In the genomic region with DNA sequence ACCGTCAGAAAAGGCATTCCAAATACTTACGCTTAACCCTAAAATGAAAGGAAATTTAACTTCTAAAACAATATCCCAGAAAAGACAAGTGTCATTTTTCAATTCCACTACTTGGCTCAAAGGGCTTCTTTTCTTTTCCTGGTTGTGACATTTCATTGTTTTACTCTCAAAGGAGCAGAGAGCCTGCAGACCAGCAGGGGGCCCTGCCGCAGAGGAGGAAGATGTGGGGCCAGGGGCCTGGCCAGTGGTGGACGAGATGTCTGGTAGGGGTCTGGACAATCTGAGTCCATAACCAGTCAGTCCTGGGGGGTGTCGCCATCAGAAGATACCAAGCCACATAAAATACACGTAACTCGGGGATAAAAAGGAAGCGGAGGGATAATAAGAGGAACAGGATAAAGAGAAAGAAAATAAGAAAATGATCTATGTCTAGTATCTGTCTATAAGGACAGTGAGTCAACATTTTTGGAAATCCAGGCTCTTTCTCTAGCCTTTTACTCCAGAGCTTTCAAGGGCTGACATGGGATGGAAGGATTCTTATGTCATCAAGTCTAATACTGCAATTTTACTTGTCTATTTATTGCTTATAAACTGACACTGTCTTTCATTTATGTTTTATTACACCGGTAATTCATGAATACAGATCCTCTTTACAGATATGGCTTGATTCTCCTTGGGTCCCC, we compare ENCODE assay signal across 2 cellular contexts.
TF ChIP-seq lines count a peak whose summit lies in the region.

No MANE protein-coding gene starts in this region.

TF ChIP-seq in H1, 55 proteins besides CTCF, POLR2A, EP300 and RAD21:
- TF ChIP-seq POLR2AphosphoS5 (IDR thresholded peaks at IDR 0.05; ENCODE audit: low read depth, low read length) (no peak), TEAD4 (IDR thresholded peaks at IDR 0.05; ENCODE audit: low read depth, low read length) (no peak), SAP30 (IDR thresholded peaks at IDR 0.05; ENCODE audit: insufficient read depth, insufficient replicate concordance, low read length) (no peak), HDAC2 (IDR thresholded peaks at IDR 0.05; ENCODE audit: borderline replicate concordance in 1 of 2, low read depth in 2 of 2, low read length in 2 of 2) (no peak), CHD7 (IDR thresholded peaks at IDR 0.05; ENCODE audit: insufficient replicate concordance, low read length) (no peak), EGR1 (IDR thresholded peaks at IDR 0.05; ENCODE audit: borderline replicate concordance, low read depth, low read length) (no peak), CBX5 (IDR thresholded peaks at IDR 0.05; ENCODE audit: low read depth, low read length) (no peak)
TF ChIP-seq in H1: peak in this region for 0.

TF ChIP-seq in neural cell, 6 proteins besides CTCF, POLR2A, EP300 and RAD21:
- TF ChIP-seq SMC3 (conservative IDR thresholded peaks at IDR 0.05; ENCODE audit: poor library complexity): no peak
- no peak for TF ChIP-seq TAF1 (IDR thresholded peaks at IDR 0.05; ENCODE audit: low read depth)
- TF ChIP-seq MXI1 (conservative IDR thresholded peaks at IDR 0.05; ENCODE audit: poor library complexity, severe bottlenecking): no peak
- TF ChIP-seq POLR2AphosphoS5 (IDR thresholded peaks at IDR 0.05): peak; percentile 47
- TF ChIP-seq, protein P1, sequence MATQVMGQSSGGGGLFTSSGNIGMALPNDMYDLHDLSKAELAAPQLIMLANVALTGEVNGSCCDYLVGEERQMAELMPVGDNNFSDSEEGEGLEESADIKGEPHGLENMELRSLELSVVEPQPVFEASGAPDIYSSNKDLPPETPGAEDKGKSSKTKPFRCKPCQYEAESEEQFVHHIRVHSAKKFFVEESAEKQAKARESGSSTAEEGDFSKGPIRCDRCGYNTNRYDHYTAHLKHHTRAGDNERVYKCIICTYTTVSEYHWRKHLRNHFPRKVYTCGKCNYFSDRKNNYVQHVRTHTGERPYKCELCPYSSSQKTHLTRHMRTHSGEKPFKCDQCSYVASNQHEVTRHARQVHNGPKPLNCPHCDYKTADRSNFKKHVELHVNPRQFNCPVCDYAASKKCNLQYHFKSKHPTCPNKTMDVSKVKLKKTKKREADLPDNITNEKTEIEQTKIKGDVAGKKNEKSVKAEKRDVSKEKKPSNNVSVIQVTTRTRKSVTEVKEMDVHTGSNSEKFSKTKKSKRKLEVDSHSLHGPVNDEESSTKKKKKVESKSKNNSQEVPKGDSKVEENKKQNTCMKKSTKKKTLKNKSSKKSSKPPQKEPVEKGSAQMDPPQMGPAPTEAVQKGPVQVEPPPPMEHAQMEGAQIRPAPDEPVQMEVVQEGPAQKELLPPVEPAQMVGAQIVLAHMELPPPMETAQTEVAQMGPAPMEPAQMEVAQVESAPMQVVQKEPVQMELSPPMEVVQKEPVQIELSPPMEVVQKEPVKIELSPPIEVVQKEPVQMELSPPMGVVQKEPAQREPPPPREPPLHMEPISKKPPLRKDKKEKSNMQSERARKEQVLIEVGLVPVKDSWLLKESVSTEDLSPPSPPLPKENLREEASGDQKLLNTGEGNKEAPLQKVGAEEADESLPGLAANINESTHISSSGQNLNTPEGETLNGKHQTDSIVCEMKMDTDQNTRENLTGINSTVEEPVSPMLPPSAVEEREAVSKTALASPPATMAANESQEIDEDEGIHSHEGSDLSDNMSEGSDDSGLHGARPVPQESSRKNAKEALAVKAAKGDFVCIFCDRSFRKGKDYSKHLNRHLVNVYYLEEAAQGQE (IDR thresholded peaks at IDR 0.05; ENCODE audit: borderline replicate concordance): no peak
- TF ChIP-seq EZH2 (IDR thresholded peaks at IDR 0.05; ENCODE audit: borderline replicate concordance, insufficient read depth, low read length, poor library complexity, severe bottlenecking): no peak
